Comparison of ENCODE assay signal across 9 cellular contexts in genomic region chrX:46628406-46629371, GRCh38. TPM values are rescaled to one million over a fixed set of nuclear protein-coding genes. Genes with fewer than 3 reads are reported as not detected.
DNase-seq lines count a peak whose midpoint lies in the region; ATAC-seq and TF ChIP-seq lines count a peak whose summit lies in the region.
"Had no signal": no experiment of that assay in that cellular context is flagged by ENCODE, and none has a peak within 500 bp of the region (broad histone marks: within the 10 kb centered on the region; RNA-seq: fewer than 3 reads in every experiment).

No MANE protein-coding gene starts in this region.

- H3K4me3 Mint-ChIP-seq in activated naive CD4-positive, alpha-beta T cell treated with anti-CD3 and anti-CD28 coated beads for 36 hours: no peak overlapping the region
- no peak overlapping the region for H3K4me3 Mint-ChIP-seq in progenitor cell of endocrine pancreas (ENCODE audit: low read depth)
- H3K4me3 Mint-ChIP-seq in Caco-2 (ENCODE audit: unreplicated experiment): no peak overlapping the region
- H3K4me3 Mint-ChIP-seq: activated naive CD4-positive, alpha-beta T cell treated with anti-CD3 and anti-CD28 coated beads, Interleukin-2, amount 50 U/mL, for 24 hours had no signal

- no peaks in the 10 kb centered on the region for H3K9me3 Mint-ChIP-seq in activated naive CD4-positive, alpha-beta T cell treated with anti-CD3 and anti-CD28 coated beads for 36 hours
- H3K9me3 Mint-ChIP-seq in progenitor cell of endocrine pancreas (ENCODE audit: low read depth): peaks cover 13% of the 10 kb centered on the region
- H3K9me3 Mint-ChIP-seq in Caco-2 (ENCODE audit: unreplicated experiment): no peaks in the 10 kb centered on the region
- H3K9me3 Mint-ChIP-seq: activated naive CD4-positive, alpha-beta T cell treated with anti-CD3 and anti-CD28 coated beads, Interleukin-2, amount 50 U/mL, for 24 hours had no signal

- POLR2A ChIA-PET in Caco-2 (lab: Charles Lee): no interaction called here

- H3K36me3 Mint-ChIP-seq in activated naive CD4-positive, alpha-beta T cell treated with anti-CD3 and anti-CD28 coated beads for 36 hours (ENCODE audit: low read depth): peaks cover 11% of the 10 kb centered on the region
- peaks cover 4% of the 10 kb centered on the region for H3K36me3 Mint-ChIP-seq in progenitor cell of endocrine pancreas (ENCODE audit: insufficient read depth)
- peaks cover 12% of the 10 kb centered on the region for H3K36me3 Mint-ChIP-seq in Caco-2 (ENCODE audit: insufficient read depth, unreplicated experiment)

- ATAC-seq in HG02678 (IDR thresholded peaks at IDR 0.05; ENCODE audit: unreplicated experiment): peak; percentile 86
- ATAC-seq in gastroesophageal sphincter: peak; percentile 84

- WGBS in gastroesophageal sphincter (ENCODE audit: low coverage in 1 of 2), 2 donors: 0% methylated on average over 1 of the region's 6 CpGs; no CpG with 5 or more reads in 1 of the 2 donors
- 20 to 21% methylated on average over 2 of the region's 6 CpGs for WGBS in testis, 2 donors

- H3K4me2 ChIP-seq in OCI-LY1 (ENCODE audit: low read length): no peak overlapping the region

- no peak overlapping the region for H3K27ac Mint-ChIP-seq in activated naive CD4-positive, alpha-beta T cell treated with anti-CD3 and anti-CD28 coated beads for 36 hours
- H3K27ac Mint-ChIP-seq in progenitor cell of endocrine pancreas: no peak overlapping the region
- no peak overlapping the region for H3K27ac Mint-ChIP-seq in Caco-2 (ENCODE audit: unreplicated experiment)
- H3K27ac Mint-ChIP-seq: activated naive CD4-positive, alpha-beta T cell treated with anti-CD3 and anti-CD28 coated beads, Interleukin-2, amount 50 U/mL, for 24 hours had no signal

- no TSS peak for BruUV-seq in Caco-2 (replicated peaks; lab: Mats Ljungman, UMichigan)

- H3K9me3 ChIP-seq in OCI-LY1 (ENCODE audit: low read length): no peaks in the 10 kb centered on the region
- no peaks in the 10 kb centered on the region for H3K9me3 ChIP-seq in gastroesophageal sphincter
- H3K9me3 ChIP-seq in testis: no peaks in the 10 kb centered on the region
- no peaks in the 10 kb centered on the region for H3K9me3 ChIP-seq in Caco-2

- H3K27me3 ChIP-seq in OCI-LY1 (ENCODE audit: insufficient read depth, low read length) (no peaks in the 10 kb centered on the region), gastroesophageal sphincter (no peaks in the 10 kb centered on the region), testis (no peaks in the 10 kb centered on the region), Caco-2 (replicated peaks; ENCODE audit: control insufficient read depth, insufficient read depth, low read length) (no peaks in the 10 kb centered on the region)

- TF ChIP-seq CTCF in OCI-LY1 (IDR thresholded peaks at IDR 0.05; ENCODE audit: low read length) (no peak), gastroesophageal sphincter (IDR thresholded peaks at IDR 0.05) (no peak), testis (IDR thresholded peaks at IDR 0.05) (no peak), progenitor cell of endocrine pancreas (IDR thresholded peaks at IDR 0.05; ENCODE audit: unreplicated experiment) (no peak), Caco-2 (IDR thresholded peaks at IDR 0.05; ENCODE audit: insufficient read depth in 1 of 2, low read depth in 1 of 2, low read length in 1 of 2, severe bottlenecking in 1 of 2, unreplicated experiment in 1 of 2) (no peak)

- no peaks in the 10 kb centered on the region for H3K79me2 ChIP-seq in OCI-LY1 (ENCODE audit: insufficient read depth, low read length)

- no peak for TF ChIP-seq EP300 in gastroesophageal sphincter (IDR thresholded peaks at IDR 0.05)

- TF ChIP-seq POLR2A in gastroesophageal sphincter (IDR thresholded peaks at IDR 0.05) (no peak), testis (IDR thresholded peaks at IDR 0.05) (no peak)

- no peaks in the 10 kb centered on the region for H3K4me1 ChIP-seq in OCI-LY1 (ENCODE audit: insufficient read depth, low read length, severe bottlenecking)
- peaks cover 0 to 34% (median 2%) of the 10 kb centered on the region in 3 donors for H3K4me1 ChIP-seq in gastroesophageal sphincter
- H3K4me1 ChIP-seq in testis: peaks cover 3% of the 10 kb centered on the region
- no peaks in the 10 kb centered on the region for H3K4me1 ChIP-seq in Caco-2

- H3K27me3 Mint-ChIP-seq in activated naive CD4-positive, alpha-beta T cell treated with anti-CD3 and anti-CD28 coated beads for 36 hours (ENCODE audit: low read depth): no peaks in the 10 kb centered on the region
- no peaks in the 10 kb centered on the region for H3K27me3 Mint-ChIP-seq in progenitor cell of endocrine pancreas
- H3K27me3 Mint-ChIP-seq in Caco-2 (ENCODE audit: insufficient read depth, unreplicated experiment): no peaks in the 10 kb centered on the region
- H3K27me3 Mint-ChIP-seq: activated naive CD4-positive, alpha-beta T cell treated with anti-CD3 and anti-CD28 coated beads, Interleukin-2, amount 50 U/mL, for 24 hours had no signal

- H3K9me2 ChIP-seq in OCI-LY1 (ENCODE audit: low read depth, low read length): no peaks in the 10 kb centered on the region

- CTCF ChIA-PET in activated naive CD4-positive, alpha-beta T cell treated with anti-CD3 and anti-CD28 coated beads for 36 hours (lab: Charles Lee): interaction anchor here (0.6 kb wide), 1 partner anchor 44 kb away, joined by 3 read pairs; no protein-coding TSS in a partner anchor
- CTCF ChIA-PET in Caco-2 (lab: Charles Lee): no interaction called here

- no peak overlapping the region for H2AFZ ChIP-seq in OCI-LY1 (ENCODE audit: low read length)

- H4K20me1 ChIP-seq in OCI-LY1 (ENCODE audit: insufficient read depth, low read length): no peaks in the 10 kb centered on the region

- no peaks in the 10 kb centered on the region for H3F3A ChIP-seq in OCI-LY1 (ENCODE audit: insufficient read depth, low read length)

- peak overlapping the region; percentile 40 for H3K27ac ChIP-seq in OCI-LY1 (ENCODE audit: low read depth, low read length, poor library complexity, severe bottlenecking)
- H3K27ac ChIP-seq in gastroesophageal sphincter: peak overlapping the region in 3 of 4 donors; percentile 41 to 57 (median 54)
- peak overlapping the region in 1 of 2 donors; percentile 39 for H3K27ac ChIP-seq in testis

- H3K4me3 ChIP-seq in OCI-LY1 (ENCODE audit: low read depth, low read length, poor library complexity, severe bottlenecking): no peak overlapping the region
- H3K4me3 ChIP-seq in gastroesophageal sphincter: no peak overlapping the region
- H3K4me3 ChIP-seq in testis: no peak overlapping the region
- H3K4me3 ChIP-seq in Caco-2 (ENCODE audit: low read depth, low read length): no peak overlapping the region

- intact Hi-C loops in activated naive CD4-positive, alpha-beta T cell treated with anti-CD3 and anti-CD28 coated beads for 36 hours (cut with micrococcal nuclease): loop anchor here (5.0 to 10.0 kb wide), 2 partner anchors 41 to 304 kb away; no protein-coding TSS in a partner anchor
- intact Hi-C loops in testis (cut with DNase I; ENCODE audit: low total_unique reads) (no loop called here), Caco-2 (cut with micrococcal nuclease; ENCODE audit: unreplicated experiment) (no loop called here)

- peaks cover 42% of the 10 kb centered on the region; the same call in 1 of the 2 replicates for H3K36me3 ChIP-seq in OCI-LY1 (ENCODE audit: insufficient read depth, low read length)
- H3K36me3 ChIP-seq in gastroesophageal sphincter: no peaks in the 10 kb centered on the region
- no peaks in the 10 kb centered on the region for H3K36me3 ChIP-seq in testis (ENCODE audit: low read depth, missing control alignments)
- no peaks in the 10 kb centered on the region for H3K36me3 ChIP-seq in Caco-2 (ENCODE audit: control insufficient read depth, insufficient read depth, low read length)

- peaks cover 24% of the 10 kb centered on the region for H3K4me1 Mint-ChIP-seq in activated naive CD4-positive, alpha-beta T cell treated with anti-CD3 and anti-CD28 coated beads for 36 hours (ENCODE audit: low read depth)
- H3K4me1 Mint-ChIP-seq in progenitor cell of endocrine pancreas (ENCODE audit: low read depth): peaks cover 9% of the 10 kb centered on the region
- no peaks in the 10 kb centered on the region for H3K4me1 Mint-ChIP-seq in Caco-2 (ENCODE audit: low read depth, unreplicated experiment)

- peak; percentile 6 for DNase-seq in activated naive CD4-positive, alpha-beta T cell treated with anti-CD3 and anti-CD28 coated beads for 36 hours
- no peak for DNase-seq in activated naive CD4-positive, alpha-beta T cell treated with anti-CD3 and anti-CD28 coated beads, Interleukin-2, amount 50 U/mL, for 16 hours
- DNase-seq in testis (peak; percentile 53), progenitor cell of endocrine pancreas (ENCODE audit: low spot score, unreplicated experiment) (no peak), Caco-2 (no peak)

- no peak overlapping the region for H3K9ac ChIP-seq in OCI-LY1 (ENCODE audit: low read length)

RNA-seq across cellular contexts. Expression of gene CHST7, which starts 55.1 kb away (rescaled TPM):
- total RNA-seq in activated naive CD4-positive, alpha-beta T cell treated with anti-CD3 and anti-CD28 coated beads for 36 hours: under 1 TPM; 0.79 to 0.99 TPM
- total RNA-seq in gastroesophageal sphincter: 10 to 100 TPM; 12.1 to 22.3 (median 18.3) TPM
- 10 to 100 TPM in 1 of 2 donors, 1 to 10 TPM in 1; 9.4 to 18.7 TPM for total RNA-seq in testis
- 2.5 TPM for polyA plus RNA-seq in testis (ENCODE audit: insufficient read depth, low read depth, low replicate concordance)
- 0.80 and 1.1 TPM in 2 replicates for total RNA-seq in progenitor cell of endocrine pancreas
- 1.5 and 2.4 TPM in 2 replicates for total RNA-seq in Caco-2 (2022)

Comparison
In these comparisons a context has a peak if more than half of its experiments do, and no peak if none do; other contexts are left out.
1. DNase-seq: peak in activated naive CD4-positive, alpha-beta T cell treated with anti-CD3 and anti-CD28 coated beads for 36 hours (single experiment) and testis (single experiment); none in activated naive CD4-positive, alpha-beta T cell treated with anti-CD3 and anti-CD28 coated beads, Interleukin-2, amount 50 U/mL, for 16 hours (single experiment), progenitor cell of endocrine pancreas (single experiment) and Caco-2 (0 of 2).